1 cellular context compared by ENCODE assay signal in the genomic region with DNA sequence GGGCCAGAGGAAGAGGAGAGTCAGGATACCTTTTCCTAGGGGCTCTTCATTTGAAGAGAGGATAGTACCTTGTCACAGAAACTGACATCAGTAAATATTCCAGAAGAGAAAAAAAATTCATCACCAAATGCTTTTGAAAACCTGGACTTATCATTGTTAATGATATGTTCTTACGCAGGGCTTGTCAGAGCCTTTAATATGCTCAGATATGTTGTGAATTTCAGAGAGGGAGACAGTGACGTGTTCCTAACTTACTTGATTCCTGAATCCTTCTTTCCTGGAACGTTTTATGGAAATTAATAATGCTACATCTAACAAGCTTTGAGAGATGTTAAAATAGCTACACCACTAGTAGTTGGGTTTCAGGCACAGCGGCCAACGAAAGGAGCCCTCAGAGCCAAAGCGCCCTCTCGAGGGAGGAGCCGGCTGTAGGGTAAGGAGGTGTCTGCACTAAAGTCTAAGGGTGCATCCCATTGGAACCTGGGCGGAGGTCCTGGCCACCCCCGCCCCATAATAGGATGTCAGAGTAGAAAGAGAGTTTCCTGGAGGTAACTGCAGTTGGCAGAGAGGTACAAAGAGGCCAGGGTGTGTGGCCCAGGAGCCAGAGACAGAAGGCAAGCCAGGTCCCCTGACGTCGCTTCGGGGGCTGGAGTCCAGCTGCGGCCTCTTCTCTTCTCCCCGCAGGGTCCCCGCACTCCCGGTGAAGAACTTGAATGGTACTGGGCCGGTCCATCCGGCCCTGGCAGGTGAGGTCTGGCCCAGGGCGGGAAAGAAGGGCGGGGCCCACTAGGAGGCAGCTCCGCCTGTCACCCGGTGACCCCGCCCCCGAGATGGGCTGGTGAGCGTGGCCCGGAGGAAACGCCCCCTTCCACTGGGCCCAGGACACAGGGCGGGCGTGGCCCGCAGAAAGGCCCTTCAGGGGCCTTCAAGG.
TF ChIP-seq lines count a peak whose summit lies in the region.

No MANE protein-coding gene starts in this region.

TF ChIP-seq in SK-N-SH, 30 proteins besides CTCF, POLR2A, EP300 and RAD21:
- TF ChIP-seq EZH2phosphoT487 (IDR thresholded peaks at IDR 0.05; ENCODE audit: borderline replicate concordance, low read depth), result no peak
- TF ChIP-seq, protein P1, sequence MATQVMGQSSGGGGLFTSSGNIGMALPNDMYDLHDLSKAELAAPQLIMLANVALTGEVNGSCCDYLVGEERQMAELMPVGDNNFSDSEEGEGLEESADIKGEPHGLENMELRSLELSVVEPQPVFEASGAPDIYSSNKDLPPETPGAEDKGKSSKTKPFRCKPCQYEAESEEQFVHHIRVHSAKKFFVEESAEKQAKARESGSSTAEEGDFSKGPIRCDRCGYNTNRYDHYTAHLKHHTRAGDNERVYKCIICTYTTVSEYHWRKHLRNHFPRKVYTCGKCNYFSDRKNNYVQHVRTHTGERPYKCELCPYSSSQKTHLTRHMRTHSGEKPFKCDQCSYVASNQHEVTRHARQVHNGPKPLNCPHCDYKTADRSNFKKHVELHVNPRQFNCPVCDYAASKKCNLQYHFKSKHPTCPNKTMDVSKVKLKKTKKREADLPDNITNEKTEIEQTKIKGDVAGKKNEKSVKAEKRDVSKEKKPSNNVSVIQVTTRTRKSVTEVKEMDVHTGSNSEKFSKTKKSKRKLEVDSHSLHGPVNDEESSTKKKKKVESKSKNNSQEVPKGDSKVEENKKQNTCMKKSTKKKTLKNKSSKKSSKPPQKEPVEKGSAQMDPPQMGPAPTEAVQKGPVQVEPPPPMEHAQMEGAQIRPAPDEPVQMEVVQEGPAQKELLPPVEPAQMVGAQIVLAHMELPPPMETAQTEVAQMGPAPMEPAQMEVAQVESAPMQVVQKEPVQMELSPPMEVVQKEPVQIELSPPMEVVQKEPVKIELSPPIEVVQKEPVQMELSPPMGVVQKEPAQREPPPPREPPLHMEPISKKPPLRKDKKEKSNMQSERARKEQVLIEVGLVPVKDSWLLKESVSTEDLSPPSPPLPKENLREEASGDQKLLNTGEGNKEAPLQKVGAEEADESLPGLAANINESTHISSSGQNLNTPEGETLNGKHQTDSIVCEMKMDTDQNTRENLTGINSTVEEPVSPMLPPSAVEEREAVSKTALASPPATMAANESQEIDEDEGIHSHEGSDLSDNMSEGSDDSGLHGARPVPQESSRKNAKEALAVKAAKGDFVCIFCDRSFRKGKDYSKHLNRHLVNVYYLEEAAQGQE (IDR thresholded peaks at IDR 0.05; ENCODE audit: low read depth, low read length), result no peak
- TF ChIP-seq ELF1 (IDR thresholded peaks at IDR 0.05), result no peak
- no peak for TF ChIP-seq PBX3 (IDR thresholded peaks at IDR 0.05)
- no peak for TF ChIP-seq GABPA (IDR thresholded peaks at IDR 0.05; ENCODE audit: low read depth)
